15 cellular contexts compared by ENCODE assay signal in genomic region chr10:67261300-67261797, GRCh38.
DNase-seq lines count a peak whose midpoint lies in the region; ATAC-seq, FAIRE-seq and TF ChIP-seq lines count a peak whose summit lies in the region.
"Had no signal": no experiment of that assay in that cellular context is flagged by ENCODE, and none has a peak within 500 bp of the region (broad histone marks: within the 10 kb centered on the region; RNA-seq: fewer than 3 reads in every experiment).

No MANE protein-coding gene starts in this region.

- TF ChIP-seq CTCF in HepG2 (CRISPR knock-in tag; IDR thresholded peaks at IDR 0.05) (no peak), right lobe of liver (IDR thresholded peaks at IDR 0.05) (no peak)

- FAIRE-seq in HepG2 (lab: Jason Lieb, UNC): no peak
- FAIRE-seq: GM12892 had no signal

- H3K4me3 ChIP-seq in HepG2 (replicated peaks in 1 of 3; ENCODE audit: insufficient read depth in 1 of 3, low read depth in 2 of 3, low read length in 3 of 3) (no peak overlapping the region), right lobe of liver (no peak overlapping the region)
- H3K4me3 ChIP-seq: BLaER1, HAP-1 had no signal

- ATAC-seq in HepG2 (no peak), right lobe of liver (no peak)

- POLR2A ChIA-PET in HepG2 (lab: Yijun Ruan, JAX): no interaction called here

- TF ChIP-seq EP300 in HepG2 (IDR thresholded peaks at IDR 0.05; ENCODE audit: low read depth in 2 of 2, low read length in 2 of 2): no peak
- TF ChIP-seq EP300 in HepG2 (CRISPR knock-in tag; IDR thresholded peaks at IDR 0.05; ENCODE audit: borderline replicate concordance): no peak

- H3K36me3 ChIP-seq in HepG2 (replicated peaks in 1 of 2; ENCODE audit: control insufficient read depth in 1 of 2, insufficient read depth in 2 of 2, low read length in 2 of 2) (no peaks in the 10 kb centered on the region), right lobe of liver (no peaks in the 10 kb centered on the region)
- H3K36me3 ChIP-seq: BLaER1, HAP-1 had no signal

- no peaks in the 10 kb centered on the region for H3K79me2 ChIP-seq in HepG2 (ENCODE audit: insufficient read depth, low read length)

- H4K20me1 ChIP-seq in HepG2 (ENCODE audit: insufficient read depth, low read length): no peaks in the 10 kb centered on the region
- H4K20me1 ChIP-seq: BLaER1 had no signal

- intact Hi-C loops in HepG2 (cut with micrococcal nuclease; ENCODE audit: unreplicated experiment) (no loop called here), right lobe of liver (cut with DNase I) (no loop called here)

- TF ChIP-seq RAD21 in HepG2 (CRISPR knock-in tag; IDR thresholded peaks at IDR 0.05): no peak

- no TSS peak for BruUV-seq in HepG2 (replicated peaks; lab: Mats Ljungman, UMichigan)

- in situ Hi-C loops in HepG2 (cut with HindIII; ENCODE audit: extremely low pct_ligation_motif_present, low pct_unique_long_range_greater_than_20kb): no loop called here

- WGBS in HepG2 (ENCODE audit: low lambda C conversion rate): 46% methylated on average over 3 of the region's 3 CpGs
- WGBS in right lobe of liver (ENCODE audit: insufficient coverage, low coverage, low lambda C conversion rate, missing lambda C conversion rate): 86% methylated on average over 3 of the region's 3 CpGs

- DNase-seq in HepG2 (ENCODE audit: low spot score) (no peak), right lobe of liver (no peak), astrocyte of the hippocampus (ENCODE audit: low read depth, low spot score) (peak; percentile 7), putamen (ENCODE audit: low spot score) (peak; percentile 7), SW480 (ENCODE audit: low spot score) (no peak), HUDEP-2 (lab: John Stamatoyannopoulos, UW; ENCODE audit: unreplicated experiment in 76 of 76) (no peak), NOMO-1 treated with DMSO at 0.1 percent for 48 hours (lab: John Stamatoyannopoulos, UW; ENCODE audit: unreplicated experiment) (no peak)
- DNase-seq: CD4-positive, alpha-beta memory T cell; DMS153; DMS79; GDM1 had no signal

- CTCF ChIA-PET in HepG2 (lab: Yijun Ruan, JAX; ENCODE audit: low intra/inter-chr PET ratio, low total read pairs): no interaction called here

- H3K27ac ChIP-seq in HepG2 (ENCODE audit: extremely low read length, insufficient read depth, low read length) (no peak overlapping the region), right lobe of liver (no peak overlapping the region)
- H3K27ac ChIP-seq: 22Rv1, BLaER1 had no signal

- H3K27me3 ChIP-seq in HepG2 (ENCODE audit: control insufficient read depth in 1 of 2, insufficient read depth in 2 of 2, low read length in 2 of 2) (no peaks in the 10 kb centered on the region), right lobe of liver (no peaks in the 10 kb centered on the region)
- H3K27me3 ChIP-seq: BLaER1 had no signal

- no peak overlapping the region for H3K4me2 ChIP-seq in HepG2 (ENCODE audit: low read depth, low read length)
- H3K4me2 ChIP-seq: BLaER1 had no signal

- H3K4me1 ChIP-seq in HepG2 (ENCODE audit: insufficient read depth, low read length): peaks cover 7% of the 10 kb centered on the region; the same call in 1 of the 2 replicates
- H3K4me1 ChIP-seq in right lobe of liver: peaks cover 0 to 25% (median 0%) of the 10 kb centered on the region in 4 donors
- H3K4me1 ChIP-seq: BLaER1, HAP-1 had no signal

- no peaks in the 10 kb centered on the region for H3K9me3 ChIP-seq in HepG2 (ENCODE audit: low read length)
- no peaks in the 10 kb centered on the region for H3K9me3 ChIP-seq in right lobe of liver
- H3K9me3 ChIP-seq: BLaER1, HAP-1 had no signal

- TF ChIP-seq POLR2A in HepG2 (IDR thresholded peaks at IDR 0.05; ENCODE audit: insufficient read depth in 1 of 2, low read depth in 2 of 2, low read length in 2 of 2): no peak
- TF ChIP-seq POLR2A in right lobe of liver (IDR thresholded peaks at IDR 0.05): no peak

- no peak overlapping the region for H2AFZ ChIP-seq in HepG2 (ENCODE audit: low read length)

- H3K9ac ChIP-seq in HepG2 (ENCODE audit: insufficient read depth, low read depth, low read length): no peak overlapping the region
- H3K9ac ChIP-seq: BLaER1 had no signal

TF ChIP-seq in HepG2, 621 proteins besides CTCF, POLR2A, EP300 and RAD21:
- TF ChIP-seq CEBPB (IDR thresholded peaks at IDR 0.05; ENCODE audit: borderline replicate concordance, low read depth, low read length) (peak; percentile 80), MBD4 (IDR thresholded peaks at IDR 0.05; ENCODE audit: borderline replicate concordance, low read length) (no peak), SIX4 (CRISPR knock-in tag; IDR thresholded peaks at IDR 0.05) (no peak), BCL6 (CRISPR knock-in tag; IDR thresholded peaks at IDR 0.05) (no peak)

Comparison
In these comparisons a context has a peak if more than half of its experiments do, and no peak if none do; other contexts are left out.
1. DNase-seq: peak in astrocyte of the hippocampus (single experiment) and putamen (single experiment); none in HepG2 (single experiment), right lobe of liver (0 of 3), SW480 (single experiment), HUDEP-2 (0 of 76) and NOMO-1 treated with DMSO at 0.1 percent for 48 hours (single experiment).